ENCODE assay signal across 13 cellular contexts in genomic region chr2:226142452-226142851, GRCh38.
DNase-seq lines count a peak whose midpoint lies in the region; ATAC-seq and TF ChIP-seq lines count a peak whose summit lies in the region.
"Had no signal": no experiment of that assay in that cellular context is flagged by ENCODE, and none has a peak within 500 bp of the region (broad histone marks: within the 10 kb centered on the region; RNA-seq: fewer than 3 reads in every experiment).

No MANE protein-coding gene starts in this region.

- H3K36me3 ChIP-seq in gastrocnemius medialis: no peaks in the 10 kb centered on the region

- intact Hi-C loops in gastrocnemius medialis (cut with DNase I; ENCODE audit: low total_unique reads): loop anchor here (5.0 to 10.0 kb wide), 2 partner anchors 55 to 652 kb away; partner anchors contain the start of gene IRS1

- ATAC-seq in gastrocnemius medialis: peak; percentile 88 to 93
- ATAC-seq: A549, GM23338 had no signal

- no peak for TF ChIP-seq POLR2A in gastrocnemius medialis (IDR thresholded peaks at IDR 0.05)

- H3K4me3 ChIP-seq in gastrocnemius medialis (no peak overlapping the region), coronary artery (no peak overlapping the region)
- H3K4me3 ChIP-seq: A549, GM23338 had no signal

- POLR2A ChIA-PET in GM10248 (lab: Yijun Ruan, JAX): no interaction called here

- DNase-seq in Ammon's horn (ENCODE audit: low spot score): peak; percentile 39
- DNase-seq in DMS 273 (lab: John Stamatoyannopoulos, UW; ENCODE audit: unreplicated experiment): peak; percentile 55
- DNase-seq in inferior parietal cortex (ENCODE audit: extremely low spot score): peak; percentile 15
- DNase-seq in gastrocnemius medialis: no peak
- DNase-seq in coronary artery (ENCODE audit: low spot score): no peak
- DNase-seq in GM10248 (ENCODE audit: extremely low spot score): no peak
- DNase-seq in CD1c-positive myeloid dendritic cell (ENCODE audit: extremely low spot score): no peak
- DNase-seq: Caco-2; CD8-positive, alpha-beta memory T cell; H9; IMR-90 had no signal

- in situ Hi-C loops in gastrocnemius medialis (cut with MboI; ENCODE audit: low sequenced_read_pairs in 4 of 4): no loop called here

- H3K27ac ChIP-seq in gastrocnemius medialis (peak overlapping the region; percentile 47 to 76 (median 58)), coronary artery (no peak overlapping the region)
- H3K27ac ChIP-seq: A549 had no signal

- H3K4me1 ChIP-seq in gastrocnemius medialis: peaks cover 11 to 17% of the 10 kb centered on the region in 2 donors

- TF ChIP-seq CTCF in gastrocnemius medialis (IDR thresholded peaks at IDR 0.05 in 4 of 5, conservative IDR thresholded peaks at IDR 0.05 in 1 of 5): no peak
- no peak for TF ChIP-seq CTCF in coronary artery (IDR thresholded peaks at IDR 0.05)
- no peak for TF ChIP-seq CTCF in GM10248 (IDR thresholded peaks at IDR 0.05; ENCODE audit: control extremely low read depth, extremely low read depth, low read depth, missing control alignments)

- H3K27me3 ChIP-seq in gastrocnemius medialis: no peaks in the 10 kb centered on the region

- CTCF ChIA-PET in GM10248 (lab: Yijun Ruan, JAX): no interaction called here

- H3K9me3 ChIP-seq in gastrocnemius medialis: no peaks in the 10 kb centered on the region
- H3K9me3 ChIP-seq: A549, Caco-2 had no signal

Comparison
In these comparisons a context has a peak if more than half of its experiments do, and no peak if none do; other contexts are left out.
1. DNase-seq: peak in Ammon's horn (single experiment), DMS 273 (single experiment) and inferior parietal cortex (single experiment); none in gastrocnemius medialis (0 of 2), coronary artery (single experiment), GM10248 (single experiment) and CD1c-positive myeloid dendritic cell (single experiment).
2. H3K27ac ChIP-seq: peak in gastrocnemius medialis (4 of 4); none in coronary artery (0 of 2).